8 cellular contexts compared by ENCODE assay signal in genomic region chr2:151261977-151262291, GRCh38. TPM values are rescaled to one million over a fixed set of nuclear protein-coding genes. Genes with fewer than 3 reads are reported as not detected.
DNase-seq lines count a peak whose midpoint lies in the region; ATAC-seq, FAIRE-seq and TF ChIP-seq lines count a peak whose summit lies in the region.

No MANE protein-coding gene starts in this region.

- no peaks in the 10 kb centered on the region for H3K4me1 ChIP-seq in BE2C

- no peaks in the 10 kb centered on the region for H3K36me3 Mint-ChIP-seq in natural killer cell treated with Interleukin-12 subunit alpha and Interleukin-12 subunit beta and Interleukin-15 and Interleukin-18, amount 100 ng/mL, for 72 hours

- no peaks in the 10 kb centered on the region for H3K9me3 ChIP-seq in BE2C

- no peaks in the 10 kb centered on the region for H3K27me3 Mint-ChIP-seq in natural killer cell treated with Interleukin-12 subunit alpha and Interleukin-12 subunit beta and Interleukin-15 and Interleukin-18, amount 100 ng/mL, for 72 hours

- no peaks in the 10 kb centered on the region for H3K27me3 ChIP-seq in BE2C

- H3K4me1 Mint-ChIP-seq in natural killer cell treated with Interleukin-12 subunit alpha and Interleukin-12 subunit beta and Interleukin-15 and Interleukin-18, amount 100 ng/mL, for 72 hours (ENCODE audit: low read depth in 2 of 2) = peaks cover 25 to 33% of the 10 kb centered on the region in 2 donors

- H3K27ac Mint-ChIP-seq in natural killer cell treated with Interleukin-12 subunit alpha and Interleukin-12 subunit beta and Interleukin-15 and Interleukin-18, amount 100 ng/mL, for 72 hours = peak overlapping the region; percentile 98 to 99

- ATAC-seq in natural killer cell treated with Interleukin-12 subunit alpha and Interleukin-12 subunit beta and Interleukin-15 and Interleukin-18, amount 100 ng/mL, for 72 hours = no peak
- ATAC-seq in HG03432 (IDR thresholded peaks at IDR 0.05; ENCODE audit: unreplicated experiment) = no peak

- peak overlapping the region; percentile 95 for H3K4me3 Mint-ChIP-seq in natural killer cell treated with Interleukin-12 subunit alpha and Interleukin-12 subunit beta and Interleukin-15 and Interleukin-18, amount 100 ng/mL, for 72 hours

- H3K4me3 ChIP-seq in BE2C (ENCODE audit: low read depth, low read length) = peak overlapping the region; percentile 66

- DNase-seq in BE2C = no peak
- DNase-seq in KG1 (lab: John Stamatoyannopoulos, UW) = peak; percentile 63
- peak; percentile 15 for DNase-seq in dedifferentiated amniotic fluid mesenchymal stem cell (ENCODE audit: extremely low spot score)
- no peak for DNase-seq in natural killer cell treated with Interleukin-12 subunit alpha and Interleukin-12 subunit beta and Interleukin-15 and Interleukin-18, amount 100 ng/mL, for 72 hours (ENCODE audit: low spot score)
- DNase-seq in 8988T = no peak
- DNase-seq in HTR-8/SVneo (ENCODE audit: insufficient read length, low spot score) = no peak
- no peak for DNase-seq in NCI-H2196 treated with DMSO at 0.1 percent for 48 hours (lab: John Stamatoyannopoulos, UW; ENCODE audit: unreplicated experiment)

- H3K9me3 Mint-ChIP-seq in natural killer cell treated with Interleukin-12 subunit alpha and Interleukin-12 subunit beta and Interleukin-15 and Interleukin-18, amount 100 ng/mL, for 72 hours = no peaks in the 10 kb centered on the region

- no peak for FAIRE-seq in HTR-8/SVneo (lab: Jason Lieb, UNC)

- TF ChIP-seq CTCF in BE2C (IDR thresholded peaks at IDR 0.05; ENCODE audit: low read depth, low read length) = no peak

- H3K36me3 ChIP-seq in BE2C = no peaks in the 10 kb centered on the region

RNA-seq across cellular contexts. Expression of gene RBM43, which starts 0.3 kb away (rescaled TPM):
- polyA plus RNA-seq in BE2C (2012; ENCODE audit: insufficient read depth, insufficient read length, low read depth) = 0.54 TPM
- 1 to 10 TPM; 2.7 to 4.5 TPM for total RNA-seq in natural killer cell treated with Interleukin-12 subunit alpha and Interleukin-12 subunit beta and Interleukin-15 and Interleukin-18, amount 100 ng/mL, for 72 hours

RNA-seq across cellular contexts. Expression of gene NMI, which starts 27.5 kb away (rescaled TPM):
- polyA plus RNA-seq in BE2C (2012; ENCODE audit: insufficient read depth, insufficient read length, low read depth) = 1.5 TPM
- total RNA-seq in natural killer cell treated with Interleukin-12 subunit alpha and Interleukin-12 subunit beta and Interleukin-15 and Interleukin-18, amount 100 ng/mL, for 72 hours = 10 to 100 TPM; 27.5 to 32.3 TPM

Comparison
In these comparisons a context has a peak if more than half of its experiments do, and no peak if none do; other contexts are left out.
1. DNase-seq: peak in KG1 (single experiment) and dedifferentiated amniotic fluid mesenchymal stem cell (single experiment); none in BE2C (single experiment), natural killer cell treated with Interleukin-12 subunit alpha and Interleukin-12 subunit beta and Interleukin-15 and Interleukin-18, amount 100 ng/mL, for 72 hours (single experiment), 8988T (single experiment), HTR-8/SVneo (single experiment) and NCI-H2196 treated with DMSO at 0.1 percent for 48 hours (single experiment).